Comparison of ENCODE assay signal across 28 cellular contexts in the genomic region with DNA sequence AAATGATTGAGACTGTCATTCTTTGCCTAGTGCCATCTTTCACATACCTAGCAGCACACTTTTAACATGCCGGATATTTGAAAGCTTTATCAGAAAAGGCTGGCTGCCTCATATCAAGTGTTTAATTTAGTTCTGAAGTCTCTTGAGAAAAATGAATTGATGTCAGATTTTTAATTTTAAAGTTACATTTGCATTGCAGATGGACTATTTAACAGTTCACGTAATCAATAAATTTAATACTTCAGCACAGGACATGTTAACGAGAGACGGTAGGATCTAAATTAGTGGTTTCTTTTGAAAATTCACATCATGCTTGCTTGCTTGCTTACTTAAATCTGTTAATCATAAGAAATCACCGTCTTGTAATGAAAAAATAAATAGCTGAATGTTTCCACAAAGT. TPM values are rescaled to one million over a fixed set of nuclear protein-coding genes. Genes with fewer than 3 reads are reported as not detected.
"Had no signal": no experiment of that assay in that cellular context is flagged by ENCODE, and none has a peak within 500 bp of the region (broad histone marks: within the 10 kb centered on the region; RNA-seq: fewer than 3 reads in every experiment).

No MANE protein-coding gene starts in this region.

- H3K9me2 ChIP-seq: SK-N-SH had no signal

- DNase-seq: Kasumi-1, MG63, NCI-H1048, NCI-H1105 treated with DMSO at 0.1 percent for 48 hours, NCI-H1436, NCI-H1694, NCI-H187, NCI-H1930, NCI-H2029 treated with DMSO at 0.1 percent for 48 hours, NCI-H2081 treated with DMSO at 0.1 percent for 48 hours, NCI-H2107, NCI-H2171, NCI-H226, NCI-H446 treated with DMSO at 0.1 percent for 48 hours, NCI-H510A, NCI-H526, NCI-H748 treated with DMSO at 0.1 percent for 48 hours, PC-9, SHP77, SIG-M5, SK-N-SH, SW 1271, T-helper 1 cell had no signal

- H3K27me3 ChIP-seq: SJCRH30 had no signal

- H3K27ac ChIP-seq: PC-9, RWPE1 had no signal

- H3K9me3 ChIP-seq: MG63 had no signal

- ATAC-seq: Panc1, Right ventricle myocardium inferior had no signal

- H3K4me2 ChIP-seq: PC-9, SK-N-SH had no signal

- H3K4me3 ChIP-seq: MG63, PC-9, SJCRH30 had no signal

- H3K36me3 ChIP-seq: MG63, SJCRH30 had no signal

- H2AFZ ChIP-seq: PC-9 had no signal

RNA-seq across cellular contexts. Expression of a gene that starts 51.6 kb away (rescaled TPM):
- total RNA-seq: OCI-LY7, PC-9 had no signal
